10 cellular contexts compared by ENCODE assay signal in the genomic region with DNA sequence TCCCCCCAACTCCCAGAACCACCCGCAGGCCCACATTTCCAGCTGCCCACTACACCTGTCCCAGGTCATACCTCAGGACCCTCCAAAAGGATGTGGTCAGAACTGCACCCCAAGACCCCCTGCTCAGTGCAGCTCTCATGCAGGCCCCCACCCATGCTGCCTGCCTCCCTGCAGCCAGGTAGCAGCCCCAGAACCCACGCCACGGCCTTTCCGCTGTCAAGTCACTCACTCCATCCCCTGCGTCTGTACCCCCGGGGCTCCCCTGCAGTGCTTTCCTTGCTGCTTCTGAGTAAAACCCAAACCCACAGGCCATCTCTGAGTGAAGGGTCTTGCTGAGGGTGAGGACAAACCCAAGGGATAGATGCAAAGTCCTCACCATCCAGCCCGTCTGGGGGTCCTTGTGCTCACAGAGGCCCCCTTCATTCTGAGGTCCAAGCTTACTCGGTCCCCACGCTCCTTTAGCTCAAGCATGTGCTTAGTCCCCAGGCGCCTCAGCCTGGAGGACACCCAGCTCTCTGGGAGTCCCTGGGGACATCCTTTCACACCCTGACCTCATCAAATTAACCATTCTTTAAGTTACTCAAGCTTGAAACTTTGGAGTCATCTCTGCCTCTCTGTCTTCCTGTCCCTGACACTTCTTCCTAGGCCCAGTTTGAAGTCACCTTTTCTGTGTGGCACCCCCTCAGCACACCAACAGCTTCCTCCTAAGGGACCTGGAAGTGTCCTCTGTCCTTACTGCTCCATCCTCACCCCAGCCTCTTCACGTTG.
A peak's percentile ranks its signal among the peaks of the same experiment; 100 is the strongest.
DNase-seq lines count a peak whose midpoint lies in the region; ATAC-seq, FAIRE-seq and TF ChIP-seq lines count a peak whose summit lies in the region.
"Had no signal": no experiment of that assay in that cellular context is flagged by ENCODE, and none has a peak within 500 bp of the region (broad histone marks: within the 10 kb centered on the region; RNA-seq: fewer than 3 reads in every experiment).

No MANE protein-coding gene starts in this region.

- no peak overlapping the region for H3K27ac Mint-ChIP-seq in MCF 10A (ENCODE audit: low read depth, unreplicated experiment)

- SMC1A ChIA-PET in GM12878 (lab: Charles Lee; ENCODE audit: uncharacterized antibody, unreplicated experiment), result interaction anchor here (0.9 to 5.0 kb wide), 22 partner anchors 9 to 342 kb away, joined by 3 to 81 read pairs (median 5); no protein-coding TSS in a partner anchor

- H3K79me2 ChIP-seq in GM12878 (ENCODE audit: control insufficient read depth, insufficient read depth, low read length), result no peaks in the 10 kb centered on the region

- H3K9me3 Mint-ChIP-seq in MCF 10A (ENCODE audit: unreplicated experiment), result no peaks in the 10 kb centered on the region

- peak overlapping the region; percentile 21 for H2AFZ ChIP-seq in GM12878 (ENCODE audit: control insufficient read depth, low read depth, low read length)

- RAD21 ChIA-PET in GM12878 (lab: Charles Lee; ENCODE audit: unreplicated experiment), result interaction anchor here (0.6 to 4.2 kb wide), 17 partner anchors 9 to 193 kb away, joined by 3 to 68 read pairs (median 7); no protein-coding TSS in a partner anchor

- no peak for TF ChIP-seq POLR2A in heart left ventricle (IDR thresholded peaks at IDR 0.05)
- TF ChIP-seq POLR2A in GM12878 (IDR thresholded peaks at IDR 0.05; ENCODE audit: low read depth, low read length), result no peak
- TF ChIP-seq POLR2A in esophagus muscularis mucosa (IDR thresholded peaks at IDR 0.05; ENCODE audit: low read depth), result no peak

- H3K9ac ChIP-seq in GM12878 (ENCODE audit: control insufficient read depth, insufficient read depth, low read length), result peak overlapping the region; percentile 41

- ATAC-seq in heart left ventricle, result no peak
- ATAC-seq in Right ventricle myocardium inferior, result no peak
- peak; percentile 87 for ATAC-seq in HG03108 (IDR thresholded peaks at IDR 0.05; ENCODE audit: unreplicated experiment)
- peak; percentile 95 for ATAC-seq in GM12878
- peak; percentile 19 for ATAC-seq in upper lobe of right lung
- ATAC-seq: Panc1 had no signal

- TF ChIP-seq RAD21 in GM12878 (IDR thresholded peaks at IDR 0.05; ENCODE audit: insufficient read depth, low read depth, low read length), result peak; percentile 9; the same call in 1 of the 2 replicates

- intact Hi-C loops in heart left ventricle (cut with DNase I) (loop anchor here in 1 of 10 donors (5.0 kb wide), 1 partner anchor 38 kb away; no protein-coding TSS in a partner anchor), Right ventricle myocardium inferior (cut with DNase I) (no loop called here), GM12878 (cut with micrococcal nuclease; ENCODE audit: unreplicated experiment) (loop anchor here (1.0 to 2.0 kb wide), 3 partner anchors 14 to 48 kb away; no protein-coding TSS in a partner anchor), upper lobe of right lung (cut with DNase I) (no loop called here), esophagus muscularis mucosa (cut with DNase I) (no loop called here), MCF 10A (cut with micrococcal nuclease) (no loop called here)

- peaks cover 0 to 26% (median 12%) of the 10 kb centered on the region in 9 donors for H3K36me3 ChIP-seq in heart left ventricle
- 0 out of 4 replicates have a peak, but pooled peaks cover 0 to 1% of the 10 kb centered on the region in 2 experiments for H3K36me3 ChIP-seq in GM12878 (ENCODE audit: control insufficient read depth in 2 of 2, insufficient read depth in 2 of 2, low read length in 1 of 2)
- H3K36me3 ChIP-seq in upper lobe of right lung, result no peaks in the 10 kb centered on the region
- peaks cover 0 to 57% (median 38%) of the 10 kb centered on the region in 4 donors for H3K36me3 ChIP-seq in esophagus muscularis mucosa

- peak; percentile 93 for FAIRE-seq in GM12878 (lab: Jason Lieb, UNC)
- FAIRE-seq: endothelial cell of umbilical vein had no signal

- in situ Hi-C loops in GM12878 (cut with MboI), result loop anchor here (25.0 kb wide), 1 partner anchor 1467 kb away; a partner anchor contains a TSS

- no TSS peak for BruUV-seq in GM12878 (replicated peaks; lab: Mats Ljungman, UMichigan)
- no TSS peak for BruUV-seq in MCF 10A (replicated peaks; lab: Mats Ljungman, UMichigan)

- TF ChIP-seq CTCF in heart left ventricle (IDR thresholded peaks at IDR 0.05), result no peak
- TF ChIP-seq CTCF in GM12878 (IDR thresholded peaks at IDR 0.05 in 2 of 3, conservative IDR thresholded peaks at IDR 0.05 in 1 of 3; ENCODE audit: control insufficient read depth in 2 of 3, extremely low read depth in 1 of 3, insufficient read depth in 1 of 3, low read depth in 3 of 3, low read length in 3 of 3), result no peak
- no peak for TF ChIP-seq CTCF in upper lobe of right lung (IDR thresholded peaks at IDR 0.05)
- no peak for TF ChIP-seq CTCF in esophagus muscularis mucosa (IDR thresholded peaks at IDR 0.05)
- TF ChIP-seq CTCF in MCF 10A (IDR thresholded peaks at IDR 0.05; ENCODE audit: unreplicated experiment), result no peak

- H3K27me3 ChIP-seq in heart left ventricle (no peaks in the 10 kb centered on the region), GM12878 (replicated peaks in 1 of 2; ENCODE audit: control insufficient read depth in 2 of 2, insufficient read depth in 2 of 2, low read length in 1 of 2) (no peaks in the 10 kb centered on the region), upper lobe of right lung (no peaks in the 10 kb centered on the region), esophagus muscularis mucosa (no peaks in the 10 kb centered on the region)

- H3K36me3 Mint-ChIP-seq in MCF 10A (ENCODE audit: insufficient read depth, unreplicated experiment), result peaks cover 29% of the 10 kb centered on the region

- H3K4me1 ChIP-seq in heart left ventricle (peaks cover 0 to 34% (median 16%) of the 10 kb centered on the region in 12 donors), GM12878 (ENCODE audit: control insufficient read depth, insufficient read depth, low read length) (peaks cover 20% of the 10 kb centered on the region), upper lobe of right lung (no peaks in the 10 kb centered on the region), esophagus muscularis mucosa (peaks cover 7 to 25% (median 9%) of the 10 kb centered on the region in 4 donors)

- H3K9me3 ChIP-seq in heart left ventricle, result peaks cover 0 to 7% (median 0%) of the 10 kb centered on the region in 12 donors
- H3K9me3 ChIP-seq in GM12878 (replicated peaks; ENCODE audit: control insufficient read depth, insufficient read depth, low read length), result no peaks in the 10 kb centered on the region; the same call in 1 of the 3 replicates
- H3K9me3 ChIP-seq in upper lobe of right lung, result no peaks in the 10 kb centered on the region
- H3K9me3 ChIP-seq in esophagus muscularis mucosa, result peaks cover 0 to 5% (median 0%) of the 10 kb centered on the region in 4 donors

- no peak overlapping the region for H3K4me3 Mint-ChIP-seq in MCF 10A (ENCODE audit: unreplicated experiment)

- CTCF ChIA-PET in GM12878 (lab: Yijun Ruan, JAX), result interaction anchor here (0.6 to 3.3 kb wide), 12 partner anchors 10 to 357 kb away, joined by 3 to 36 read pairs (median 6); no protein-coding TSS in a partner anchor
- CTCF ChIA-PET in MCF 10A (lab: Yijun Ruan, JAX), result interaction anchor here (1.4 kb wide), 1 partner anchor 14 kb away, joined by 4 read pairs; no protein-coding TSS in a partner anchor

- no peaks in the 10 kb centered on the region for H4K20me1 ChIP-seq in GM12878 (ENCODE audit: control insufficient read depth, insufficient read depth)

- no peak overlapping the region for H3K4me3 ChIP-seq in heart left ventricle
- H3K4me3 ChIP-seq in GM12878, result no peak overlapping the region
- no peak overlapping the region for H3K4me3 ChIP-seq in upper lobe of right lung
- H3K4me3 ChIP-seq in esophagus muscularis mucosa, result no peak overlapping the region

- WGBS in heart left ventricle, 4 donors, result 94 to 96% (median 95%) methylated on average over 11 of the region's 11 CpGs
- 12% methylated on average over 11 of the region's 11 CpGs for WGBS in GM12878 (ENCODE audit: insufficient coverage, insufficient replicate concordance, low lambda C conversion rate, missing lambda C conversion rate)
- WGBS in esophagus muscularis mucosa, result 90% methylated on average over 10 of the region's 11 CpGs

- DNase-seq in heart left ventricle, result peak in 4 of 5 donors; percentile 16 to 59 (median 17)
- no peak for DNase-seq in Right ventricle myocardium inferior (ENCODE audit: missing footprints)
- DNase-seq in GM12878 (ENCODE audit: low read depth, low spot score), result peak; percentile 93
- peak; percentile 57 for DNase-seq in upper lobe of right lung
- no peak for DNase-seq in esophagus muscularis mucosa (ENCODE audit: extremely low spot score)
- DNase-seq in MCF 10A (ENCODE audit: unreplicated experiment), result no peak
- DNase-seq in stimulated activated CD4-positive, alpha-beta T cell treated with anti-CD3 and anti-CD28 coated beads, Interleukin-12 subunit alpha, Interleukin-12 subunit beta, amount 100 ng/mL, for 4 hours, result no peak

- H3K4me1 Mint-ChIP-seq in MCF 10A (ENCODE audit: insufficient read depth, unreplicated experiment), result peaks cover 8% of the 10 kb centered on the region

- POLR2A ChIA-PET in GM12878 (lab: Charles Lee), result interaction anchor here (0.6 to 3.8 kb wide), 11 partner anchors 8 to 639 kb away, joined by 3 to 63 read pairs (median 5); no protein-coding TSS in a partner anchor
- POLR2A ChIA-PET in MCF 10A (lab: Yijun Ruan, JAX), result interaction anchor here (1.0 kb wide), 1 partner anchor 12 kb away, joined by 3 read pairs; no protein-coding TSS in a partner anchor

- TF ChIP-seq EP300 in GM12878 (IDR thresholded peaks at IDR 0.05; ENCODE audit: borderline replicate concordance in 1 of 2, control insufficient read depth in 1 of 2, low read depth in 2 of 2, low read length in 2 of 2) (peak; percentile 51 to 83), esophagus muscularis mucosa (IDR thresholded peaks at IDR 0.05) (no peak)

- H3K27ac ChIP-seq in heart left ventricle (peak overlapping the region in 1 of 12 donors; percentile 30), GM12878 (ENCODE audit: control insufficient read depth, insufficient read depth) (peak overlapping the region; percentile 60), upper lobe of right lung (no peak overlapping the region), esophagus muscularis mucosa (replicated peaks in 1 of 4) (no peak overlapping the region)

- H3K27me3 Mint-ChIP-seq in MCF 10A (ENCODE audit: insufficient read depth, unreplicated experiment), result no peaks in the 10 kb centered on the region

- H3K4me2 ChIP-seq in GM12878 (ENCODE audit: control insufficient read depth, insufficient read depth), result peak overlapping the region; percentile 70

Comparison
In these comparisons a context has a peak if more than half of its experiments do, and no peak if none do; other contexts are left out.
1. DNase-seq: peak in heart left ventricle (4 of 5), GM12878 (single experiment) and upper lobe of right lung (single experiment); none in Right ventricle myocardium inferior (single experiment), esophagus muscularis mucosa (single experiment), MCF 10A (single experiment) and stimulated activated CD4-positive, alpha-beta T cell treated with anti-CD3 and anti-CD28 coated beads, Interleukin-12 subunit alpha, Interleukin-12 subunit beta, amount 100 ng/mL, for 4 hours (single experiment).
2. ATAC-seq: peak in HG03108 (single experiment), GM12878 (single experiment) and upper lobe of right lung (single experiment); none in heart left ventricle (0 of 4) and Right ventricle myocardium inferior (single experiment).